In genomic region chr13:93794197-93794885, GRCh38 we compare ENCODE assay signal across 9 cellular contexts.
DNase-seq lines count a peak whose midpoint lies in the region; ATAC-seq and TF ChIP-seq lines count a peak whose summit lies in the region.
"Had no signal": no experiment of that assay in that cellular context is flagged by ENCODE, and none has a peak within 500 bp of the region (broad histone marks: within the 10 kb centered on the region; RNA-seq: fewer than 3 reads in every experiment).

No MANE protein-coding gene starts in this region.

- TF ChIP-seq CTCF in type B pancreatic cell (conservative IDR thresholded peaks at IDR 0.05), result no peak

- peaks cover 6% of the 10 kb centered on the region for H3K4me1 Mint-ChIP-seq in activated naive CD8-positive, alpha-beta T cell treated with anti-CD3 and anti-CD28 coated beads, Interleukin-2, amount 10 ng/mL, durations not matched to agents 7 days and 5 days
- H3K4me1 Mint-ChIP-seq in type B pancreatic cell (ENCODE audit: unreplicated experiment), result no peaks in the 10 kb centered on the region

- no peak overlapping the region for H3K27ac Mint-ChIP-seq in activated naive CD8-positive, alpha-beta T cell treated with anti-CD3 and anti-CD28 coated beads, Interleukin-2, amount 10 ng/mL, durations not matched to agents 7 days and 5 days
- H3K27ac Mint-ChIP-seq in type B pancreatic cell, result no peak overlapping the region

- H3K9me3 ChIP-seq in SJCRH30 (replicated peaks), result no peaks in the 10 kb centered on the region

- no peak overlapping the region for H3K4me3 ChIP-seq in SJCRH30

- DNase-seq in activated naive CD8-positive, alpha-beta T cell treated with anti-CD3 and anti-CD28 coated beads, Interleukin-2, amount 10 ng/mL, durations not matched to agents 7 days and 5 days, result no peak
- DNase-seq in SJCRH30 (no peak), type B pancreatic cell (ENCODE audit: extremely low spot score, unreplicated experiment) (no peak), kidney glomerular epithelial cell (lab: John Stamatoyannopoulos, UW) (no peak), hypothalamus (lab: John Stamatoyannopoulos, UW) (no peak)

- H3K4me3 Mint-ChIP-seq in activated naive CD8-positive, alpha-beta T cell treated with anti-CD3 and anti-CD28 coated beads, Interleukin-2, amount 10 ng/mL, durations not matched to agents 7 days and 5 days, result no peak overlapping the region
- H3K4me3 Mint-ChIP-seq in type B pancreatic cell, result no peak overlapping the region

- peaks cover 8% of the 10 kb centered on the region for H3K27me3 Mint-ChIP-seq in activated naive CD8-positive, alpha-beta T cell treated with anti-CD3 and anti-CD28 coated beads, Interleukin-2, amount 10 ng/mL, durations not matched to agents 7 days and 5 days
- H3K27me3 Mint-ChIP-seq in type B pancreatic cell, result no peaks in the 10 kb centered on the region

- POLR2A ChIA-PET in activated naive CD8-positive, alpha-beta T cell treated with anti-CD3 and anti-CD28 coated beads, Interleukin-2, amount 10 ng/mL, durations not matched to agents 7 days and 5 days (lab: Charles Lee), result no interaction called here

- no peak overlapping the region for H3K27ac ChIP-seq in SJCRH30

- ATAC-seq in GM18498 (IDR thresholded peaks at IDR 0.05; ENCODE audit: unreplicated experiment) (peak; percentile 89), GM21423 (IDR thresholded peaks at IDR 0.05; ENCODE audit: unreplicated experiment) (peak; percentile 86), HG03280 (IDR thresholded peaks at IDR 0.05; ENCODE audit: unreplicated experiment) (peak; percentile 80)
- ATAC-seq in activated naive CD8-positive, alpha-beta T cell treated with anti-CD3 and anti-CD28 coated beads, Interleukin-2, amount 10 ng/mL, durations not matched to agents 7 days and 5 days (ENCODE audit: low read depth), result peak; percentile 56
- ATAC-seq: esophagus mucosa had no signal

- H3K4me1 ChIP-seq in SJCRH30, result no peaks in the 10 kb centered on the region

- H3K36me3 Mint-ChIP-seq in activated naive CD8-positive, alpha-beta T cell treated with anti-CD3 and anti-CD28 coated beads, Interleukin-2, amount 10 ng/mL, durations not matched to agents 7 days and 5 days, result no peaks in the 10 kb centered on the region
- no peaks in the 10 kb centered on the region for H3K36me3 Mint-ChIP-seq in type B pancreatic cell

- no peaks in the 10 kb centered on the region for H3K36me3 ChIP-seq in SJCRH30

- no peaks in the 10 kb centered on the region for H3K9me3 Mint-ChIP-seq in activated naive CD8-positive, alpha-beta T cell treated with anti-CD3 and anti-CD28 coated beads, Interleukin-2, amount 10 ng/mL, durations not matched to agents 7 days and 5 days
- H3K9me3 Mint-ChIP-seq in type B pancreatic cell, result no peaks in the 10 kb centered on the region

- no peaks in the 10 kb centered on the region for H3K27me3 ChIP-seq in SJCRH30
